ENCODE assay signal across 23 cellular contexts in the genomic region with DNA sequence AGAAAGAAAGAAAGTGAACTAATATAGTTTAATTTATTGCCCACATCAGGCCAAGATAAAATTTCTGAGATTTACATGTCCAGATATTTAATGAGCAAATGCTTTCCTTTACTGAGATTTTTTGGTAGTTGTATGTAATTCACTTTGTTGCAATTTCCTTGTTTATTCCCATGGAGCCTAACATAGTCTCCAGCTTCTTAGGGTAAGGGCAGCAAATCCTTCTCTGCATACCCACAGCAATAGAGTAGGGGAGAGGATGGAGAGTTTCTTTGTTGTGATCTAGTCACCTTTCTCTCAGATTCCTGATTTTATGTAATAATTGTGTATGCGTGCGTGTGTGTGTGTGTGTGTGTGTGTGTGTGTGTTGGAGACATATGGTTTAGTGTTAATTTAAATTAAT. TPM values are rescaled to one million over a fixed set of nuclear protein-coding genes. Genes with fewer than 3 reads are reported as not detected.
"Had no signal": no experiment of that assay in that cellular context is flagged by ENCODE, and none has a peak within 500 bp of the region (broad histone marks: within the 10 kb centered on the region; RNA-seq: fewer than 3 reads in every experiment).

No MANE protein-coding gene starts in this region.

- H3K4me1 Mint-ChIP-seq: activated naive CD4-positive, alpha-beta T cell treated with anti-CD3 and anti-CD28 coated beads, Interleukin-2, amount 10 ng/mL, durations not matched to agents 7 days and 5 days; memory B cell; naive B cell; T-helper 17 cell had no signal

- H3K27me3 ChIP-seq: foreskin keratinocyte, pancreas, thyroid gland had no signal

- FAIRE-seq: pancreas had no signal

- H3K27ac Mint-ChIP-seq: activated naive CD4-positive, alpha-beta T cell treated with anti-CD3 and anti-CD28 coated beads, Interleukin-2, amount 10 ng/mL, durations not matched to agents 7 days and 5 days; dendritic cell treated with granulocyte-macrophage colony-stimulating factor and Interleukin-4, amounts not matched to agents 40 ng/mL and 50 ng/mL, for 4 days; memory B cell; naive B cell; stimulated activated naive CD8-positive, alpha-beta T cell treated with anti-CD3 and anti-CD28 coated beads, Interleukin-15, Interleukin-2, amounts not matched to agents 100 ng/mL and 50 ng/mL, for 24 hours; T-helper 17 cell had no signal

- H3K36me3 ChIP-seq: pancreas, thyroid gland had no signal

- H3K4me3 ChIP-seq: pancreas, psoas muscle, thyroid gland had no signal

- H3K27me3 Mint-ChIP-seq: activated naive CD4-positive, alpha-beta T cell treated with anti-CD3 and anti-CD28 coated beads, Interleukin-2, amount 10 ng/mL, durations not matched to agents 7 days and 5 days; memory B cell; T-helper 17 cell had no signal

- H3K27ac ChIP-seq: foreskin keratinocyte, pancreas, psoas muscle, thyroid gland had no signal

- DNase-seq: activated CD4-positive, alpha-beta T cell treated with anti-CD3 and anti-CD28 coated beads for 4 hours; activated CD4-positive, alpha-beta T cell treated with anti-CD3 and anti-CD28 coated beads, Interleukin-2, amount 50 U/mL, for 48 hours; activated CD4-positive, CD25-positive, alpha-beta regulatory T cell; activated CD8-positive, alpha-beta memory T cell treated with anti-CD3 and anti-CD28 coated beads, Interleukin-2, amount 50 U/mL, for 48 hours; activated naive CD4-positive, alpha-beta T cell treated with anti-CD3 and anti-CD28 coated beads, Interleukin-2, amount 10 ng/mL, durations not matched to agents 7 days and 5 days; activated T-cell treated with anti-CD3 and anti-CD28 coated beads, Interleukin-2, amount 50 U/mL, for 4 hours; amygdala; effector CD8-positive, alpha-beta T cell; foreskin keratinocyte; islet precursor cell; left cardiac atrium; naive B cell; pancreas; psoas muscle; right cardiac atrium; stimulated activated CD4-positive, alpha-beta T cell treated with anti-CD3 and anti-CD28 coated beads, Interleukin-12 subunit alpha, Interleukin-12 subunit beta, amount 100 ng/mL, for 4 hours; substantia nigra; SW 1271; T-helper 17 cell; thyroid gland had no signal

- ATAC-seq: activated T-cell treated with anti-CD3 and anti-CD28 coated beads, Interleukin-2, amount 50 U/mL, for 4 hours; foreskin keratinocyte; left cardiac atrium; psoas muscle; right cardiac atrium; T-helper 17 cell had no signal

- H3K9me3 Mint-ChIP-seq: activated naive CD4-positive, alpha-beta T cell treated with anti-CD3 and anti-CD28 coated beads, Interleukin-2, amount 10 ng/mL, durations not matched to agents 7 days and 5 days; activated T-cell treated with anti-CD3 and anti-CD28 coated beads, Interleukin-2, amount 50 U/mL, for 4 hours; dendritic cell treated with granulocyte-macrophage colony-stimulating factor and Interleukin-4, amounts not matched to agents 40 ng/mL and 50 ng/mL, for 4 days; stimulated activated naive CD8-positive, alpha-beta T cell treated with anti-CD3 and anti-CD28 coated beads, Interleukin-15, Interleukin-2, amounts not matched to agents 100 ng/mL and 50 ng/mL, for 24 hours had no signal

- H3K4me3 Mint-ChIP-seq: activated naive CD4-positive, alpha-beta T cell treated with anti-CD3 and anti-CD28 coated beads, Interleukin-2, amount 10 ng/mL, durations not matched to agents 7 days and 5 days; activated T-cell treated with anti-CD3 and anti-CD28 coated beads, Interleukin-2, amount 50 U/mL, for 4 hours; dendritic cell treated with granulocyte-macrophage colony-stimulating factor and Interleukin-4, amounts not matched to agents 40 ng/mL and 50 ng/mL, for 4 days; memory B cell; stimulated activated naive CD8-positive, alpha-beta T cell treated with anti-CD3 and anti-CD28 coated beads, Interleukin-15, Interleukin-2, amounts not matched to agents 100 ng/mL and 50 ng/mL, for 24 hours; T-helper 17 cell had no signal

- H3K9me3 ChIP-seq: pancreas, psoas muscle, thyroid gland had no signal

- H3K36me3 Mint-ChIP-seq: activated naive CD4-positive, alpha-beta T cell treated with anti-CD3 and anti-CD28 coated beads, Interleukin-2, amount 10 ng/mL, durations not matched to agents 7 days and 5 days; memory B cell; naive B cell had no signal

- H3K4me1 ChIP-seq: pancreas, psoas muscle, thyroid gland had no signal

RNA-seq across cellular contexts. Expression of a gene that starts 51.6 kb away (rescaled TPM):
- total RNA-seq: T-helper 17 cell had no signal
